Comparison of ENCODE assay signal across 8 cellular contexts in the genomic region with DNA sequence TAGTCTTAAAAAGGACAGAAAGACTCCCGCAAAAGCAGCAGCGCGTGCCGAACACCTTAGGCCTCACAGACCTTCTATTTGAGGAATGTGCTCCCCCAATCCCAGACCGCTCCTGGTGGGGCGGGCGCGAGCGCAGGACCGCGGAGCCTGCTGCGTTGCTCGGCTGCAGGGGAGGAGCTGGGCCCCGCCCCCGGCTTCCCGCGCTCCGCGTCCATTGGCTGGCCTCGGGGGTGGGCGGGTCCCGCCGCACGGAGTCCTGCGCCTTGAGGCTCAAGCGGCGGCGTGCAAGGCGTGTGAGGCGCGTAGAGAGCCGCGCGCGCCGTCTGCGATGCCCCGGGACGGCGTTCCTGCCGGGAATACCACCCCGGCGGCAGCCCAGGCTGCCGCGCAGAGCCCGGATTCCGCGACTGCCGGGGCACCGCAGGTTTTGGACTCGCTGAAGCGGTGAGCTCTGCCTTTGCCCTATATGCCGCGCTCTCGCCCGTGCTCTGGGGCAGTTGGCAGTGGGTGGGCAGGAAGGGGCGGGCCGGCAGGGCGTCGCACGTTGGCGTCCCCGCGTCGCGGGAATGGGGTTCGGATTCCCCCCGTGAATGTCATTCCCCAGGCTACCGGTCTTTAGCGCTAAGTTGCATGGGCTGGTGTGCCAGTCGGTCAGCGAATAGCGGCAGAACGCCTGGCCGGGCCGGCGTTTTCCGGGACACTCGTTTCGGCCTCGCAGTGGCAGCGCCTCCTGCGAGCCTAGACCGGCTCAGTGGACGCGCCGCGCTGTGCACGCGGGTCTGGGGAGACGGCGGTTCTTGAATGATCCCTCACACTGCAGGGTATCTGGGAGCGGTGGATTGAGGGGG. TPM values are rescaled to one million over a fixed set of nuclear protein-coding genes. Genes with fewer than 3 reads are reported as not detected.
DNase-seq lines count a peak whose midpoint lies in the region; ATAC-seq, FAIRE-seq and TF ChIP-seq lines count a peak whose summit lies in the region.

No MANE protein-coding gene starts in this region.

- TF ChIP-seq POLR2A in H54 (IDR thresholded peaks at IDR 0.05; ENCODE audit: low read depth, low read length) (peak; percentile 78), thyroid gland (IDR thresholded peaks at IDR 0.05) (peak in 1 of 2 donors; percentile 59)

- H3K36me3 ChIP-seq in MM.1S (replicated peaks; ENCODE audit: insufficient read depth, low read length) (no peaks in the 10 kb centered on the region), adipocyte (ENCODE audit: control insufficient read depth, insufficient read depth, low read length, severe bottlenecking) (no peaks in the 10 kb centered on the region), heart right ventricle (no peaks in the 10 kb centered on the region), trophoblast cell (ENCODE audit: control insufficient read depth in 1 of 2, insufficient read depth in 2 of 2, low read length in 2 of 2) (no peaks in the 10 kb centered on the region), thyroid gland (no peaks in the 10 kb centered on the region)

- H2BK120ac ChIP-seq in trophoblast cell (ENCODE audit: insufficient read depth, low read length, poor library complexity), result no peak overlapping the region

- H3K4me1 ChIP-seq in MM.1S (ENCODE audit: low read length) (peaks cover 8% of the 10 kb centered on the region; the same call in 1 of the 2 replicates), adipocyte (ENCODE audit: control insufficient read depth, insufficient read depth, low read length) (peaks cover 26% of the 10 kb centered on the region), heart right ventricle (peaks cover 0 to 53% (median 19%) of the 10 kb centered on the region in 9 donors), trophoblast cell (ENCODE audit: control insufficient read depth in 1 of 2, insufficient read depth in 2 of 2, low read length in 2 of 2) (peaks cover 5 to 6% of the 10 kb centered on the region in 2 experiments), thyroid gland (peaks cover 12 to 19% of the 10 kb centered on the region in 2 donors)

- H2AFZ ChIP-seq in MM.1S (ENCODE audit: low read length) (peak overlapping the region; percentile 75), trophoblast cell (ENCODE audit: insufficient read depth, low read length, poor library complexity) (peak overlapping the region; percentile 57)

- no peaks in the 10 kb centered on the region for H3K79me1 ChIP-seq in trophoblast cell (ENCODE audit: low read length)

- no peak overlapping the region for H3K18ac ChIP-seq in trophoblast cell (ENCODE audit: low read length)

- no peak overlapping the region for H2BK5ac ChIP-seq in trophoblast cell (ENCODE audit: low read depth, low read length, poor library complexity)

- peak; percentile 97 to 99 (median 98) for ATAC-seq in heart right ventricle

- intact Hi-C loops in heart right ventricle (cut with DNase I), result loop anchor here in 9 of 10 donors (1.0 to 5.0 kb wide), 6 partner anchors 34 to 56 kb away; a partner anchor contains a TSS
- intact Hi-C loops in thyroid gland (cut with DNase I), result no loop called here

- H4K12ac ChIP-seq in trophoblast cell (ENCODE audit: low read depth, low read length), result no peak overlapping the region

- H3F3A ChIP-seq in MM.1S (ENCODE audit: insufficient read depth, low read length), result peaks cover 9% of the 10 kb centered on the region; the same call in 1 of the 2 replicates

- H3K23ac ChIP-seq in trophoblast cell (ENCODE audit: low read length), result no peak overlapping the region

- H3K9me3 ChIP-seq in MM.1S (replicated peaks; ENCODE audit: insufficient read depth, low read length), result no peaks in the 10 kb centered on the region
- peaks cover 17% of the 10 kb centered on the region for H3K9me3 ChIP-seq in adipocyte (ENCODE audit: control insufficient read depth, low read length)
- H3K9me3 ChIP-seq in heart right ventricle, result no peaks in the 10 kb centered on the region
- peaks cover 6% of the 10 kb centered on the region for H3K9me3 ChIP-seq in trophoblast cell (ENCODE audit: insufficient read depth, low read depth, low read length)
- no peaks in the 10 kb centered on the region for H3K9me3 ChIP-seq in thyroid gland

- peak; percentile 78 for FAIRE-seq in H54 (lab: Jason Lieb, UNC)

- no peaks in the 10 kb centered on the region for H3K27me3 ChIP-seq in MM.1S (replicated peaks; ENCODE audit: insufficient read depth, low read length)
- H3K27me3 ChIP-seq in adipocyte (replicated peaks; ENCODE audit: control insufficient read depth, insufficient read depth, low read length), result peaks cover 12% of the 10 kb centered on the region
- peaks cover 0 to 39% (median 0%) of the 10 kb centered on the region in 7 donors for H3K27me3 ChIP-seq in heart right ventricle
- H3K27me3 ChIP-seq in trophoblast cell (ENCODE audit: insufficient read depth, low read length), result no peaks in the 10 kb centered on the region
- no peaks in the 10 kb centered on the region for H3K27me3 ChIP-seq in thyroid gland

- no peak overlapping the region for H2BK12ac ChIP-seq in trophoblast cell (ENCODE audit: low read length)

- H3K27ac ChIP-seq in MM.1S (ENCODE audit: low read length), result peak overlapping the region; percentile 32; the same call in 1 of the 2 replicates
- H3K27ac ChIP-seq in heart right ventricle, result peak overlapping the region; percentile 77 to 93 (median 89)
- H3K27ac ChIP-seq in trophoblast cell (ENCODE audit: low read depth, low read length), result no peak overlapping the region
- H3K27ac ChIP-seq in thyroid gland, result peak overlapping the region in 1 of 3 donors; percentile 11

- WGBS in heart right ventricle, 2 donors, result 0 to 1% methylated on average over 91 to 93 of the region's 93 CpGs
- no CpG with 5 or more reads among the region's 93 CpGs for WGBS in trophoblast cell (ENCODE audit: extremely low coverage, insufficient coverage, insufficient read length)
- 3 to 4% methylated on average over 35 to 43 of the region's 93 CpGs for WGBS in thyroid gland, 2 donors

- peak overlapping the region; percentile 78 for H3K4me3 ChIP-seq in MM.1S (ENCODE audit: low read length)
- H3K4me3 ChIP-seq in adipocyte (ENCODE audit: low read length), result peak overlapping the region; percentile 85
- peak overlapping the region; percentile 55 to 73 (median 66) for H3K4me3 ChIP-seq in heart right ventricle
- H3K4me3 ChIP-seq in trophoblast cell (ENCODE audit: low read depth, low read length), result peak overlapping the region; percentile 61
- peak overlapping the region in 2 of 3 donors; percentile 21 to 43 for H3K4me3 ChIP-seq in thyroid gland (replicated peaks in 1 of 3)

- no peak overlapping the region for H4K91ac ChIP-seq in trophoblast cell (ENCODE audit: low read depth, low read length)

- H4K20me1 ChIP-seq in MM.1S (ENCODE audit: insufficient read depth, low read length), result no peaks in the 10 kb centered on the region

- no peaks in the 10 kb centered on the region for H3K9me2 ChIP-seq in MM.1S (replicated peaks; ENCODE audit: insufficient read depth, low read length)

- DNase-seq in GDM1 (lab: John Stamatoyannopoulos, UW), result peak; percentile 85
- peak; percentile 91 for DNase-seq in H54 (ENCODE audit: insufficient read length, low spot score)
- peak; percentile 93 for DNase-seq in MM.1S
- peak; percentile 93 for DNase-seq in SW480 (ENCODE audit: low spot score)
- DNase-seq in adipocyte (ENCODE audit: low read depth), result peak; percentile 94
- peak; percentile 90 to 94 for DNase-seq in heart right ventricle
- DNase-seq in trophoblast cell, result peak; percentile 88 to 95
- DNase-seq in thyroid gland, result peak; percentile 75 to 83

- no peak overlapping the region for H3K4ac ChIP-seq in trophoblast cell (ENCODE audit: low read depth, low read length)

- peak overlapping the region; percentile 53; the same call in 1 of the 2 replicates for H3K9ac ChIP-seq in MM.1S (ENCODE audit: low read length)
- H3K9ac ChIP-seq in adipocyte (ENCODE audit: low read length), result peak overlapping the region; percentile 66
- no peak overlapping the region for H3K9ac ChIP-seq in trophoblast cell (ENCODE audit: low read length)

- H3K4me2 ChIP-seq in MM.1S (ENCODE audit: low read depth, low read length) (peak overlapping the region; percentile 78), trophoblast cell (ENCODE audit: low read length) (peak overlapping the region; percentile 79)

- no peak overlapping the region for H2AK5ac ChIP-seq in trophoblast cell (ENCODE audit: low read length)

- TF ChIP-seq CTCF in MM.1S (IDR thresholded peaks at IDR 0.05; ENCODE audit: low read length), result no peak
- peak in 2 of 9 donors; percentile 12 to 18 for TF ChIP-seq CTCF in heart right ventricle (IDR thresholded peaks at IDR 0.05)
- TF ChIP-seq CTCF in thyroid gland (IDR thresholded peaks at IDR 0.05), result peak in 2 of 6 experiments; percentile 4 to 19

- H3K14ac ChIP-seq in trophoblast cell (ENCODE audit: low read length), result no peak overlapping the region

- no peak overlapping the region for H4K8ac ChIP-seq in trophoblast cell (ENCODE audit: low read depth, low read length)

- peaks cover 28% of the 10 kb centered on the region for H3K79me2 ChIP-seq in MM.1S (ENCODE audit: low read length)
- H3K79me2 ChIP-seq in trophoblast cell (ENCODE audit: control insufficient read depth, insufficient read depth, low read length, poor library complexity), result peaks cover 2% of the 10 kb centered on the region

RNA-seq across cellular contexts. Expression of a gene that starts 49.6 kb away (rescaled TPM):
- total RNA-seq in heart right ventricle, result 100 to 1,000 TPM in 1 of 10 donors, 10 to 100 TPM in 9; 45.9 to 108 (median 61.1) TPM
- 10 to 100 TPM in 1 of 2 donors, 1 to 10 TPM in 1; 7.2 to 13.7 TPM for polyA plus RNA-seq in heart right ventricle
- polyA plus RNA-seq in trophoblast cell (2013), result 3.0 and 3.2 TPM in 2 replicates
- 10 to 100 TPM in 2 of 4 donors, 1 to 10 TPM in 2; 8.6 to 13.2 (median 10.7) TPM for total RNA-seq in thyroid gland

RNA-seq across cellular contexts. Expression of a gene that starts 55.0 kb away (rescaled TPM):
- total RNA-seq in heart right ventricle, result 100 to 1,000 TPM in 1 of 10 donors, 10 to 100 TPM in 9; 68.4 to 100 (median 82.8) TPM
- polyA plus RNA-seq in heart right ventricle, result 100 to 1,000 TPM in 1 of 2 donors, 10 to 100 TPM in 1; 45.2 to 219 TPM
- polyA plus RNA-seq in trophoblast cell (2013), result 95.9 and 99.0 TPM in 2 replicates
- 100 to 1,000 TPM; 154 to 299 (median 202) TPM for total RNA-seq in thyroid gland

Comparison
In these comparisons a context has a peak if more than half of its experiments do, and no peak if none do; other contexts are left out.
1. H3K4me3 ChIP-seq: peak in every context shown above with its lines; median percentile 85 in adipocyte; 78 in MM.1S; 66 in heart right ventricle; 61 in trophoblast cell; 32 in thyroid gland.